In genomic region chr19:18833141-18833476, GRCh38 we compare ENCODE assay signal across 8 cellular contexts. TPM values are rescaled to one million over a fixed set of nuclear protein-coding genes. Genes with fewer than 3 reads are reported as not detected.
DNase-seq lines count a peak whose midpoint lies in the region; ATAC-seq, FAIRE-seq and TF ChIP-seq lines count a peak whose summit lies in the region.

No MANE protein-coding gene starts in this region.

- peak overlapping the region; percentile 97 for H3K9ac ChIP-seq in PC-3 (ENCODE audit: low read length)

- H3K27me3 ChIP-seq in PC-3 (ENCODE audit: low read length): no peaks in the 10 kb centered on the region
- H3K27me3 ChIP-seq in prostate gland (replicated peaks; ENCODE audit: insufficient read depth): no peaks in the 10 kb centered on the region

- TF ChIP-seq CTCF in GM12875 (IDR thresholded peaks at IDR 0.05; ENCODE audit: borderline replicate concordance, insufficient read depth, low read depth, low read length): no peak
- TF ChIP-seq CTCF in PC-3 (conservative IDR thresholded peaks at IDR 0.05; ENCODE audit: low read depth, low read length): no peak
- TF ChIP-seq CTCF in prostate gland (IDR thresholded peaks at IDR 0.05): no peak

- H3K4me3 ChIP-seq in GM12875 (ENCODE audit: low read depth, low read length) (peak overlapping the region; percentile 88), PC-3 (ENCODE audit: low read length) (peak overlapping the region; percentile 99), prostate gland (peak overlapping the region; percentile 67 to 82)

- DNase-seq in PC-3: peak; percentile 13
- no peak for DNase-seq in epithelial cell of prostate (ENCODE audit: low read depth, low spot score)
- no peak for DNase-seq in prostate gland (ENCODE audit: low spot score)
- no peak for DNase-seq in ecto neural progenitor cell (ENCODE audit: low spot score)
- DNase-seq in inferior parietal cortex (ENCODE audit: extremely low spot score): no peak
- DNase-seq in frontal cortex (ENCODE audit: low spot score in 2 of 2): no peak

- no peak overlapping the region for H2AFZ ChIP-seq in PC-3 (ENCODE audit: low read length)

- POLR2A ChIA-PET in PC-3 (lab: Charles Lee; ENCODE audit: unreplicated experiment): no interaction called here

- WGBS in prostate gland: 1% methylated on average over 9 of the region's 9 CpGs

- CTCF ChIA-PET in PC-3 (lab: Charles Lee): no interaction called here

- H3K9me2 ChIP-seq in PC-3 (replicated peaks; ENCODE audit: low read length): no peaks in the 10 kb centered on the region

- no peak for TF ChIP-seq POLR2A in prostate gland (IDR thresholded peaks at IDR 0.05)

- H3F3A ChIP-seq in PC-3 (ENCODE audit: low read length, unreplicated experiment): no peaks in the 10 kb centered on the region

- no TSS peak for BruUV-seq in PC-3 (replicated peaks; lab: Mats Ljungman, UMichigan)

- peaks cover 56% of the 10 kb centered on the region for H4K20me1 ChIP-seq in PC-3 (ENCODE audit: low read length)

- no peak overlapping the region for H3K27ac ChIP-seq in PC-3 (ENCODE audit: low read length)
- peak overlapping the region; percentile 68 for H3K27ac ChIP-seq in epithelial cell of prostate
- peak overlapping the region; percentile 80 to 91 for H3K27ac ChIP-seq in prostate gland

- peaks cover 12% of the 10 kb centered on the region for H3K36me3 ChIP-seq in PC-3 (ENCODE audit: low read depth, low read length)
- no peaks in the 10 kb centered on the region for H3K36me3 ChIP-seq in prostate gland

- peaks cover 64% of the 10 kb centered on the region for H3K79me2 ChIP-seq in PC-3 (ENCODE audit: low read length)

- no peak for FAIRE-seq in frontal cortex (lab: Jason Lieb, UNC)

- ATAC-seq in PC-3 (peak; percentile 3; the same call in 1 of the 2 replicates), GM21390 (IDR thresholded peaks at IDR 0.05; ENCODE audit: unreplicated experiment) (no peak)

- intact Hi-C loops in PC-3 (cut with micrococcal nuclease): no loop called here
- intact Hi-C loops in prostate gland (cut with DNase I): no loop called here

- H3K4me2 ChIP-seq in PC-3 (ENCODE audit: low read length): peak overlapping the region; percentile 100

- no peaks in the 10 kb centered on the region for H3K9me3 ChIP-seq in PC-3 (ENCODE audit: low read length)
- H3K9me3 ChIP-seq in prostate gland: no peaks in the 10 kb centered on the region

- H3K4me1 ChIP-seq in PC-3 (ENCODE audit: insufficient read depth, low read length) (peaks cover 7% of the 10 kb centered on the region; the same call in 1 of the 2 replicates), prostate gland (replicated peaks) (no peaks in the 10 kb centered on the region)

RNA-seq across cellular contexts. Expression of gene UPF1, which starts 1.4 kb away (rescaled TPM):
- 97.1 and 155 TPM in 2 replicates for total RNA-seq in PC-3 (2014; rRNA removed)
- total RNA-seq in prostate gland: 100 to 1,000 TPM; 105 to 171 TPM
- total RNA-seq in frontal cortex: 38.3 TPM

RNA-seq across cellular contexts. Expression of gene COMP, which starts 42.0 kb away (rescaled TPM):
- total RNA-seq in PC-3 (2014; rRNA removed): 0.04 TPM in 1 of 2 replicates, not detected in the other
- total RNA-seq in prostate gland: 1 to 10 TPM in 1 of 2 donors, under 1 TPM in 1; 0.09 to 2.0 TPM
- total RNA-seq in frontal cortex: not detected
